In genomic region chr7:43969586-43969985, GRCh38 we compare ENCODE assay signal across 14 cellular contexts. TPM values are rescaled to one million over a fixed set of nuclear protein-coding genes. Genes with fewer than 3 reads are reported as not detected.
"Had no signal": no experiment of that assay in that cellular context is flagged by ENCODE, and none has a peak within 500 bp of the region (broad histone marks: within the 10 kb centered on the region; RNA-seq: fewer than 3 reads in every experiment).

No MANE protein-coding gene starts in this region.

RNA-seq across cellular contexts. Expression of gene SPDYE1, which starts 28.1 kb away (rescaled TPM):
- total RNA-seq: stomach, subcutaneous adipose tissue, suprapubic skin, temporal lobe, thoracic aorta, thyroid gland, tibial nerve, transverse colon, upper lobe of left lung, upper lobe of right lung, ureter, urinary bladder, uterus, vagina had no signal
